ENCODE assay signal across 8 cellular contexts in genomic region chr4:176376032-176376614, GRCh38. TPM values are rescaled to one million over a fixed set of nuclear protein-coding genes. Genes with fewer than 3 reads are reported as not detected.
A peak's percentile ranks its signal among the peaks of the same experiment; 100 is the strongest.
DNase-seq lines count a peak whose midpoint lies in the region; ATAC-seq and TF ChIP-seq lines count a peak whose summit lies in the region.

No MANE protein-coding gene starts in this region.

- H3K36me3 ChIP-seq in thoracic aorta, result no peaks in the 10 kb centered on the region

- ATAC-seq in thoracic aorta (ENCODE audit: insufficient number of reproducible peaks, low FRiP score, low read depth) (no peak), GM21360 (IDR thresholded peaks at IDR 0.05; ENCODE audit: unreplicated experiment) (no peak), GM21515 (IDR thresholded peaks at IDR 0.05; ENCODE audit: unreplicated experiment) (no peak)

- peak; percentile 21 for TF ChIP-seq CTCF in thoracic aorta (IDR thresholded peaks at IDR 0.05)

- no peak overlapping the region for H3K27ac ChIP-seq in thoracic aorta

- DNase-seq in SIG-M5 treated with dmso at 0.1 percent for 504 hours (lab: John Stamatoyannopoulos, UW; ENCODE audit: unreplicated experiment) (peak; percentile 8), SIG-M5 (lab: John Stamatoyannopoulos, UW) (no peak), NCI-H2227 treated with DMSO at 0.1 percent for 48 hours (lab: John Stamatoyannopoulos, UW) (peak; percentile 12), erythroblast (lab: John Stamatoyannopoulos, UW) (peak; percentile 3 to 9), thoracic aorta (ENCODE audit: low spot score) (no peak), mesenteric fat pad (ENCODE audit: low spot score) (no peak)

- no peaks in the 10 kb centered on the region for H3K27me3 ChIP-seq in thoracic aorta (replicated peaks; ENCODE audit: insufficient read depth)

- H3K4me1 ChIP-seq in thoracic aorta (ENCODE audit: control insufficient read depth in 1 of 2, low read depth in 2 of 2), result no peaks in the 10 kb centered on the region

- no peak overlapping the region for H3K4me3 ChIP-seq in thoracic aorta

- no peak for TF ChIP-seq POLR2A in erythroblast (IDR thresholded peaks at IDR 0.05; ENCODE audit: low read length)

- no peaks in the 10 kb centered on the region for H3K9me3 ChIP-seq in thoracic aorta

RNA-seq across cellular contexts. Expression of gene SPCS3, which starts 56.4 kb away (rescaled TPM):
- total RNA-seq in thoracic aorta, result 10 to 100 TPM; 74.1 to 88.4 TPM
- 134 TPM for total RNA-seq in mesenteric fat pad

Comparison
In these comparisons a context has a peak if more than half of its experiments do, and no peak if none do; other contexts are left out.
1. DNase-seq: peak in SIG-M5 treated with dmso at 0.1 percent for 504 hours (single experiment), NCI-H2227 treated with DMSO at 0.1 percent for 48 hours (single experiment) and erythroblast (2 of 2); none in SIG-M5 (single experiment), thoracic aorta (single experiment) and mesenteric fat pad (single experiment).